ENCODE assay signal across 8 cellular contexts in the genomic region with DNA sequence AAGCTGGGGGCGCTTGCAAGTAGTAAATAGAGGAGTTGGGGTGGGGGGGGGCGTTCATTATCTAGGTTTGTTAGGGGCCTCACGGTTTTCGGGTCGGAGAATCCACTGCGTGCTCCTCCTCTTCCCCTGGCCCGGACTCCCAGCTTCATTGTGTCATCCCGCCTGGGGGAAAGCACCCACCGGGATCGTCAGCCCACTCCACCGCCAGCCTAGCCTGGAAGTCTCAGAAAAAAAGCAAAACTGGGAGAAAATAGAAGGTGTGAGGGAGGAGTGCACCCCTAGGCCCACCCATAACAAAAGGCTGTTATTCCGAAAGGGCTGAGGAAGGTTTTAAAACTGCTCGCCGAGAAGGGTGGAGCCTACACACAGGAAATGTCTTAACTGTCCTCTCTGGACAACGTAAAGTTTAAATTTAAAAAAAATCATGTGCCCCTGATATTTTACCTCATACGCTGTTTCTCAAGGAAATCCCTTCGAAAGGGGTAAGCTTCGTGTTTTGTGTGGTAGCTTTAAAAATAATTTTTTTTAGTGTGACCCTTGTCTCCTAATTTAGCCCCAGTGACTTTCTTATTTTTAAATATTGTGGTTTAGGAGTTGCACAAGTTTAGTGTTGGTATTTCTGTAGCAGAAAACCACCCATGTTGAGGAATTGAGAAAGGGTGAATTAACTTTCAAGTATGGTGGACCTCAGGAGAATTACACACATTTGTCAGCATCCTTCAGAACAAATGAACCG.
DNase-seq lines count a peak whose midpoint lies in the region; ATAC-seq lines count a peak whose summit lies in the region.

No MANE protein-coding gene starts in this region.

- no peaks in the 10 kb centered on the region for H3K36me3 ChIP-seq in iPS DF 6.9 (ENCODE audit: control insufficient read depth, insufficient read depth, low read length)
- H3K36me3 ChIP-seq in skeletal muscle tissue (ENCODE audit: control insufficient read depth in 3 of 3, insufficient read depth in 3 of 3, low read length in 3 of 3) = no peaks in the 10 kb centered on the region

- H3K4me1 ChIP-seq in iPS DF 6.9 (ENCODE audit: control insufficient read depth, insufficient read depth, low read length) (peaks cover 5% of the 10 kb centered on the region; the same call in 1 of the 2 replicates), skeletal muscle tissue (ENCODE audit: control insufficient read depth in 3 of 3, insufficient read depth in 3 of 3, low read length in 3 of 3) (peaks cover 24 to 40% (median 29%) of the 10 kb centered on the region in 3 donors)

- H3K27ac ChIP-seq in iPS DF 6.9 (ENCODE audit: low read length) (no peak overlapping the region), skeletal muscle tissue (ENCODE audit: low read depth, low read length) (peak overlapping the region; percentile 54)

- WGBS in iPS DF 6.9 (ENCODE audit: insufficient coverage, insufficient read length) = no CpG with 5 or more reads among the region's 19 CpGs

- no peaks in the 10 kb centered on the region for H3K9me3 ChIP-seq in iPS DF 6.9 (ENCODE audit: control insufficient read depth, insufficient read depth, low read length)
- H3K9me3 ChIP-seq in skeletal muscle tissue (ENCODE audit: control insufficient read depth in 3 of 3, low read length in 3 of 3) = no peaks in the 10 kb centered on the region

- H3K27me3 ChIP-seq in iPS DF 6.9 (ENCODE audit: control insufficient read depth, insufficient read depth, low read length) (no peaks in the 10 kb centered on the region), skeletal muscle tissue (ENCODE audit: control insufficient read depth in 3 of 3, insufficient read depth in 3 of 3, low read length in 3 of 3) (no peaks in the 10 kb centered on the region)

- DNase-seq in ACHN (peak; percentile 60), NCI-H69 (lab: John Stamatoyannopoulos, UW) (peak; percentile 41), amniotic epithelial cell (ENCODE audit: low read depth) (peak; percentile 86), iPS DF 6.9 (ENCODE audit: low read depth, low spot score) (no peak), NCI-H774 (lab: John Stamatoyannopoulos, UW) (no peak)

- ATAC-seq in GM18499 (IDR thresholded peaks at IDR 0.05; ENCODE audit: insufficient read depth, unreplicated experiment) (peak; percentile 31), HG02763 (IDR thresholded peaks at IDR 0.05; ENCODE audit: unreplicated experiment) (peak; percentile 39)

- H3K4me3 ChIP-seq in iPS DF 6.9 (ENCODE audit: low read length) = peak overlapping the region; percentile 97; the same call in 1 of the 2 replicates
- H3K4me3 ChIP-seq in skeletal muscle tissue (ENCODE audit: low read length in 3 of 3) = peak overlapping the region; percentile 44 to 76 (median 61)

- H3K9ac ChIP-seq in skeletal muscle tissue (ENCODE audit: low read depth in 1 of 3, low read length in 3 of 3) = peak overlapping the region; percentile 54 to 75 (median 57)

- in situ Hi-C loops in ACHN (cut with HindIII; ENCODE audit: low pct_ligation_motif_present, low pct_unique_long_range_greater_than_20kb, low sequenced_read_pairs) = no loop called here

Comparison
In these comparisons a context has a peak if more than half of its experiments do, and no peak if none do; other contexts are left out.
1. DNase-seq: peak in ACHN (single experiment), NCI-H69 (single experiment) and amniotic epithelial cell (single experiment); none in iPS DF 6.9 (single experiment) and NCI-H774 (single experiment).